ENCODE assay signal across 13 cellular contexts in genomic region chr2:237900891-237901831, GRCh38. TPM values are rescaled to one million over a fixed set of nuclear protein-coding genes. Genes with fewer than 3 reads are reported as not detected.
DNase-seq lines count a peak whose midpoint lies in the region; ATAC-seq and TF ChIP-seq lines count a peak whose summit lies in the region.
"Had no signal": no experiment of that assay in that cellular context is flagged by ENCODE, and none has a peak within 500 bp of the region (broad histone marks: within the 10 kb centered on the region; RNA-seq: fewer than 3 reads in every experiment).

No MANE protein-coding gene starts in this region.

- H3K4me1 Mint-ChIP-seq in WTC11: 0 out of 2 replicates have a peak, but pooled peaks cover 4% of the 10 kb centered on the region

- no peak for TF ChIP-seq POLR2A in sigmoid colon (IDR thresholded peaks at IDR 0.05)

- 62 to 82% methylated on average over 19 of the region's 19 CpGs for WGBS in sigmoid colon, 2 donors

- intact Hi-C loops in ascending aorta (cut with DNase I): no loop called here
- intact Hi-C loops in sigmoid colon (cut with DNase I): no loop called here

- peaks cover 34 to 81% of the 10 kb centered on the region in 2 donors for H3K4me1 ChIP-seq in ascending aorta
- peaks cover 0 to 81% (median 77%) of the 10 kb centered on the region in 4 donors for H3K4me1 ChIP-seq in sigmoid colon

- TF ChIP-seq CTCF in ascending aorta (IDR thresholded peaks at IDR 0.05): no peak
- no peak for TF ChIP-seq CTCF in sigmoid colon (IDR thresholded peaks at IDR 0.05)
- TF ChIP-seq CTCF in WTC11 (IDR thresholded peaks at IDR 0.05): no peak

- no peaks in the 10 kb centered on the region for H3K27me3 Mint-ChIP-seq in WTC11 (ENCODE audit: low read depth)

- DNase-seq in NCI-H748 (lab: John Stamatoyannopoulos, UW; ENCODE audit: unreplicated experiment) (peak; percentile 73), NCI-H748 treated with DMSO at 0.1 percent for 48 hours (lab: John Stamatoyannopoulos, UW) (no peak), HT-29 (ENCODE audit: low spot score) (peak; percentile 7), ascending aorta (ENCODE audit: low spot score in 2 of 2) (no peak), sigmoid colon (peak; percentile 59), middle frontal gyrus (ENCODE audit: extremely low spot score, low spot score) (no peak), WTC11 (ENCODE audit: low spot score) (no peak)
- DNase-seq: activated CD4-positive, CD25-positive, alpha-beta regulatory T cell treated with anti-CD3 and anti-CD28 coated beads, Interleukin-2, amount 50 U/mL, for 72 hours; KBM-7 had no signal

- H3K27me3 ChIP-seq in ascending aorta (no peaks in the 10 kb centered on the region), sigmoid colon (no peaks in the 10 kb centered on the region)
- H3K27me3 ChIP-seq: tibial nerve had no signal

- POLR2A ChIA-PET in WTC11 (lab: Charles Lee): no interaction called here

- H3K36me3 Mint-ChIP-seq in WTC11: no peaks in the 10 kb centered on the region

- no peak for TF ChIP-seq EP300 in sigmoid colon (IDR thresholded peaks at IDR 0.05)

- ATAC-seq in WTC11 (no peak), HG03108 (IDR thresholded peaks at IDR 0.05; ENCODE audit: unreplicated experiment) (no peak)

- H3K27ac ChIP-seq in ascending aorta (peak overlapping the region; percentile 96 to 99), sigmoid colon (peak overlapping the region; percentile 54 to 97 (median 94))

- H3K27ac Mint-ChIP-seq in WTC11: no peak overlapping the region

- CTCF ChIA-PET in WTC11 (lab: Charles Lee): no interaction called here

- H3K4me3 Mint-ChIP-seq in WTC11: no peak overlapping the region

- H3K4me3 ChIP-seq in ascending aorta (no peak overlapping the region), sigmoid colon (no peak overlapping the region)
- H3K4me3 ChIP-seq: tibial nerve had no signal

- no peaks in the 10 kb centered on the region for H3K9me3 Mint-ChIP-seq in WTC11

- no peaks in the 10 kb centered on the region for H3K9me3 ChIP-seq in ascending aorta
- H3K9me3 ChIP-seq in sigmoid colon: no peaks in the 10 kb centered on the region

- peaks cover 8 to 9% of the 10 kb centered on the region in 2 donors for H3K36me3 ChIP-seq in ascending aorta
- H3K36me3 ChIP-seq in sigmoid colon: peaks cover 0 to 16% (median 0%) of the 10 kb centered on the region in 4 donors
- H3K36me3 ChIP-seq: tibial nerve had no signal

TF ChIP-seq in WTC11, 78 proteins besides CTCF, POLR2A, EP300 and RAD21:
- TF ChIP-seq MYBL2 (CRISPR knock-in tag; IDR thresholded peaks at IDR 0.05): no peak
- TF ChIP-seq PRRX2 (CRISPR knock-in tag; IDR thresholded peaks at IDR 0.05): no peak

RNA-seq across cellular contexts. Expression of gene RAMP1, which starts 41.7 kb away (rescaled TPM):
- total RNA-seq in HT-29 (2014; rRNA removed; shearing (Covaris generic)): 36.5 and 56.0 TPM in 2 replicates
- 191 TPM for total RNA-seq in ascending aorta
- total RNA-seq in sigmoid colon: 100 to 1,000 TPM; 324 to 788 (median 447) TPM
- polyA plus RNA-seq in sigmoid colon: 10 to 100 TPM in 2 of 3 donors, not detected in 1; 13.2 to 50.1 TPM
- total RNA-seq in WTC11 (2021): 0.62 to 1.2 TPM (median 1.0 TPM) in 3 replicates
- total RNA-seq: lung microvascular endothelial cell, pulmonary artery endothelial cell had no signal

Comparison
In these comparisons a context has a peak if more than half of its experiments do, and no peak if none do; other contexts are left out.
1. DNase-seq: peak in NCI-H748 (single experiment), HT-29 (single experiment) and sigmoid colon (single experiment); none in NCI-H748 treated with DMSO at 0.1 percent for 48 hours (single experiment), ascending aorta (0 of 2), middle frontal gyrus (single experiment) and WTC11 (single experiment).
2. RNA of gene RAMP1, which starts 41.7 kb away (total RNA-seq): 324 to 788 TPM in sigmoid colon, 191 TPM in ascending aorta (single experiment) and 36.5 to 56.0 TPM in HT-29; 0.62 to 1.2 TPM in WTC11; every median in the first group is over 10 times any median in the second.